In the genomic region with DNA sequence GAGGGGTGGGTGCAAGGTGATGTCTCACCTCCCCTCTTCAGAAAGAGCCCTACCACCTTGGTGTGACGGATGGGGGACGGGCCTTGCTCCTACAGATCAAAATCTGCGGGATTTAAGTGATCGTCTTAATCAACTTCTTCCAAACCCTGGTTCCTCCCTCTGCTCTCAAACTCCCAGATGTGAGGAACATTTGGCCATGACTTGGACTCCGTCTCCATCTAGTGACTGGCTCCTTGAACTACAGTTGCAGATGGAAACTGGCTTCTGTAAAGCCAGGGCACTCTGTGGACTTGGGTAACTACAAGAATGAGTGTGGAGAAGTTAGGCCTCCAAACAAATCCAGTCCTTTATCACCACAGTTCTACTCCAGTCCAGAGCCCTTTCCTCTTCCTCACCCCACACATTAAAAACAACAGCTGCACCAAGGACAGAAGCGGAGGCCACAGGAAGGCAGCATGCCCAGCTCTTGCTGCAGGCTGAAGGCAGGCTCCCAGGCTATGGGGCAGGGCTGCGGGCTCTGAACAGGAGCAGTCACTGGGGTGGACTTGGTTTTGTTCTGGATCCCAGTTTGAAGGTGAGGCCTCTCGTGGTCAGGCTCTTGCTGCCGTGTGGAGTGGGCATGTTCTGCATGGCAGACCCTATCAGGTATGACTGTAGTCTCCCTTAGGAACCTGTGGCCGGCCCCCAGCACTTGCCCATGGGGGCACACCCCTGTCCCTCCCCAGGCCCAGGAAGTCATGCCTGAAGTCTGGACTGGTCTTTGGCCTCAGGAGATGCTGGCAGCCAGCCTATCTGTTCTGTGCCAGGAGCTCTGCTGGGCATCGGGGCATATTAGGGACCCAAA, we compare ENCODE assay signal across 8 cellular contexts.
DNase-seq lines count a peak whose midpoint lies in the region; ATAC-seq and TF ChIP-seq lines count a peak whose summit lies in the region.

No MANE protein-coding gene starts in this region.

- no peak overlapping the region for H3K4me3 ChIP-seq in AG10803 (ENCODE audit: low read length)
- no peak overlapping the region for H3K4me3 ChIP-seq in NB4 (ENCODE audit: low read depth, low read length)

- in situ Hi-C loops in GM13977 (cut with MboI; ENCODE audit: low pct_unique_long_range_greater_than_20kb, low sequenced_read_pairs, unreplicated experiment) = no loop called here

- TF ChIP-seq POLR2A in NB4 (IDR thresholded peaks at IDR 0.05; ENCODE audit: extremely low read depth, insufficient read length) = no peak

- DNase-seq in AG10803 (ENCODE audit: low read depth) (peak; percentile 61), GM13977 (ENCODE audit: low spot score) (peak; percentile 63), NB4 (ENCODE audit: low read depth) (peak; percentile 78), SKM-1 treated with dmso at 0.1 percent for 144 hours (lab: John Stamatoyannopoulos, UW; ENCODE audit: unreplicated experiment) (peak; percentile 79), fibroblast of gingiva (ENCODE audit: low read depth) (peak; percentile 7), neural crest cell (ENCODE audit: low read depth, low spot score) (peak; percentile 51)
- no peak for DNase-seq in activated CD8-positive, alpha-beta memory T cell treated with anti-CD3 and anti-CD28 coated beads for 24 hours

- peak; percentile 82 for ATAC-seq in HG02623 (IDR thresholded peaks at IDR 0.05; ENCODE audit: unreplicated experiment)

- H3K27ac Mint-ChIP-seq in neural crest cell (ENCODE audit: unreplicated experiment) = no peak overlapping the region

- no peaks in the 10 kb centered on the region for H3K27me3 Mint-ChIP-seq in neural crest cell (ENCODE audit: low read depth)

- TF ChIP-seq CTCF in AG10803 (conservative IDR thresholded peaks at IDR 0.05; ENCODE audit: low read length) (peak; percentile 84), GM13977 (IDR thresholded peaks at IDR 0.05; ENCODE audit: extremely low read depth, insufficient read depth, missing control alignments) (peak; percentile 81), NB4 (IDR thresholded peaks at IDR 0.05; ENCODE audit: low read depth, low read length) (peak; percentile 96), neural crest cell (conservative IDR thresholded peaks at IDR 0.05) (peak; percentile 92)

- H3K36me3 Mint-ChIP-seq in neural crest cell (ENCODE audit: low read depth) = no peaks in the 10 kb centered on the region

- H3K9me3 Mint-ChIP-seq in neural crest cell = no peaks in the 10 kb centered on the region

- no peak overlapping the region for H3K4me3 Mint-ChIP-seq in neural crest cell

- peaks cover 3% of the 10 kb centered on the region for H3K4me1 Mint-ChIP-seq in neural crest cell
